Comparison of ENCODE assay signal across 7 cellular contexts in genomic region chr16:9824191-9824590, GRCh38.
"Had no signal": no experiment of that assay in that cellular context is flagged by ENCODE, and none has a peak within 500 bp of the region (broad histone marks: within the 10 kb centered on the region; RNA-seq: fewer than 3 reads in every experiment).

No MANE protein-coding gene starts in this region.

- H3K9ac ChIP-seq: GM23248 had no signal

- FAIRE-seq: H54, HTR-8/SVneo had no signal

- H3K4me3 ChIP-seq: GM23248 had no signal

- DNase-seq: GM23248, GOT3, H9, HCEC 1CT, IMR-90 had no signal

- H3K27ac ChIP-seq: GM23248 had no signal

- H2AFZ ChIP-seq: GM23248 had no signal
